1 cellular context compared by ENCODE assay signal in genomic region chr12:122057769-122058168, GRCh38.
TF ChIP-seq lines count a peak whose summit lies in the region.

No MANE protein-coding gene starts in this region.

TF ChIP-seq in HepG2, 621 proteins besides CTCF, POLR2A, EP300 and RAD21:
- TF ChIP-seq ZNF121 (CRISPR knock-in tag; IDR thresholded peaks at IDR 0.05) (peak; percentile 67; the same call in 1 of the 2 replicates), HBP1 (CRISPR knock-in tag; IDR thresholded peaks at IDR 0.05; ENCODE audit: low read depth) (no peak)
